Comparison of ENCODE assay signal across 8 cellular contexts in genomic region chr4:1711055-1711905, GRCh38. TPM values are rescaled to one million over a fixed set of nuclear protein-coding genes. Genes with fewer than 3 reads are reported as not detected.
A peak's percentile ranks its signal among the peaks of the same experiment; 100 is the strongest.
DNase-seq lines count a peak whose midpoint lies in the region; ATAC-seq, FAIRE-seq and TF ChIP-seq lines count a peak whose summit lies in the region.

No MANE protein-coding gene starts in this region.

- H4K20me1 ChIP-seq in GM23338 (replicated peaks; ENCODE audit: insufficient read depth), result peaks cover 30% of the 10 kb centered on the region
- peaks cover 24% of the 10 kb centered on the region for H4K20me1 ChIP-seq in hepatocyte (ENCODE audit: insufficient read depth, poor library complexity, severe bottlenecking)

- H3K27me3 ChIP-seq in GM23338 (ENCODE audit: insufficient read depth) (no peaks in the 10 kb centered on the region), ascending aorta (no peaks in the 10 kb centered on the region), hepatocyte (no peaks in the 10 kb centered on the region), psoas muscle (ENCODE audit: insufficient read depth in 3 of 3, low read length in 2 of 3) (no peaks in the 10 kb centered on the region)

- no peaks in the 10 kb centered on the region for H3K9me2 ChIP-seq in GM23338 (ENCODE audit: insufficient read depth)
- no peaks in the 10 kb centered on the region for H3K9me2 ChIP-seq in hepatocyte (replicated peaks; ENCODE audit: insufficient read depth)

- H3K27me3 Mint-ChIP-seq in GM23338 (ENCODE audit: insufficient read depth, low read depth, poor library complexity), result peaks cover 18% of the 10 kb centered on the region

- H3K27ac Mint-ChIP-seq in GM23338, result peak overlapping the region; percentile 86; the same call in 1 of the 2 replicates

- H3K4me3 Mint-ChIP-seq in GM23338, result peak overlapping the region; percentile 92

- TF ChIP-seq CTCF in GM23338 (conservative IDR thresholded peaks at IDR 0.05; ENCODE audit: low read depth in 2 of 2) (no peak), NB4 (IDR thresholded peaks at IDR 0.05; ENCODE audit: low read depth, low read length) (no peak), ascending aorta (IDR thresholded peaks at IDR 0.05) (no peak), hepatocyte (IDR thresholded peaks at IDR 0.05; ENCODE audit: poor library complexity) (no peak), psoas muscle (IDR thresholded peaks at IDR 0.05) (no peak), D721Med (IDR thresholded peaks at IDR 0.05; ENCODE audit: insufficient read depth, missing control alignments) (no peak)

- H3K36me3 Mint-ChIP-seq in GM23338 (ENCODE audit: low read depth), result peaks cover 37% of the 10 kb centered on the region

- H3K4me1 Mint-ChIP-seq in GM23338, result peaks cover 23% of the 10 kb centered on the region

- no peak for TF ChIP-seq POLR2A in NB4 (IDR thresholded peaks at IDR 0.05; ENCODE audit: extremely low read depth, insufficient read length)

- DNase-seq in EL (peak; percentile 39), GM23338 (ENCODE audit: low spot score) (peak; percentile 55), NB4 (ENCODE audit: low read depth) (peak; percentile 69), ascending aorta (ENCODE audit: low spot score in 2 of 2) (peak; percentile 31 to 76), hepatocyte (ENCODE audit: low spot score) (peak; percentile 71), psoas muscle (peak; percentile 57 to 77), D721Med (ENCODE audit: insufficient read length, low spot score) (no peak)

- H3K4me1 ChIP-seq in GM23338 (ENCODE audit: insufficient read depth) (peaks cover 9% of the 10 kb centered on the region; the same call in 1 of the 2 replicates), ascending aorta (peaks cover 0 to 10% of the 10 kb centered on the region in 2 donors), hepatocyte (ENCODE audit: insufficient read depth) (peaks cover 31% of the 10 kb centered on the region), psoas muscle (peaks cover 27% of the 10 kb centered on the region)

- FAIRE-seq in D721Med (lab: Jason Lieb, UNC), result no peak

- peak; percentile 2 for ATAC-seq in GM23338
- ATAC-seq in psoas muscle, result peak; percentile 10 to 39 (median 26)
- no peak for ATAC-seq in HG03139 (IDR thresholded peaks at IDR 0.05; ENCODE audit: unreplicated experiment)

- no peaks in the 10 kb centered on the region for H3K9me3 Mint-ChIP-seq in GM23338

- H3K4me2 ChIP-seq in GM23338, result peak overlapping the region; percentile 98
- H3K4me2 ChIP-seq in hepatocyte, result peak overlapping the region; percentile 95

- no peaks in the 10 kb centered on the region for H3K9me3 ChIP-seq in ascending aorta
- no peaks in the 10 kb centered on the region for H3K9me3 ChIP-seq in hepatocyte (ENCODE audit: low read depth)
- no peaks in the 10 kb centered on the region for H3K9me3 ChIP-seq in psoas muscle

- peaks cover 59% of the 10 kb centered on the region for H3K79me2 ChIP-seq in GM23338 (replicated peaks; ENCODE audit: insufficient read depth)
- H3K79me2 ChIP-seq in hepatocyte, result peaks cover 68% of the 10 kb centered on the region

- H2AFZ ChIP-seq in GM23338 (peak overlapping the region; percentile 86), hepatocyte (peak overlapping the region; percentile 67)

- H3K27ac ChIP-seq in GM23338 (ENCODE audit: low read depth), result no peak overlapping the region
- peak overlapping the region; percentile 99 to 100 for H3K27ac ChIP-seq in ascending aorta
- H3K27ac ChIP-seq in hepatocyte, result peak overlapping the region; percentile 100
- peak overlapping the region; percentile 98 for H3K27ac ChIP-seq in psoas muscle

- peaks cover 14% of the 10 kb centered on the region for H3F3A ChIP-seq in GM23338 (replicated peaks; ENCODE audit: low read depth)

- H3K36me3 ChIP-seq in GM23338 (ENCODE audit: insufficient read depth) (0 out of 2 replicates have a peak, but pooled peaks cover 4% of the 10 kb centered on the region), ascending aorta (peaks cover 0 to 3% of the 10 kb centered on the region in 2 donors), hepatocyte (replicated peaks; ENCODE audit: insufficient read depth, low read depth) (no peaks in the 10 kb centered on the region), psoas muscle (ENCODE audit: insufficient read depth in 1 of 2, low read depth in 1 of 2) (peaks cover 0 to 13% of the 10 kb centered on the region in 2 donors)

- intact Hi-C loops in ascending aorta (cut with DNase I), result loop anchor here (5.0 to 10.0 kb wide), 4 partner anchors 129 to 1581 kb away; partner anchors contain the start of genes ATP5ME, CTBP1, MYL5 and RGS12
- intact Hi-C loops in psoas muscle (cut with DNase I), result no loop called here

- WGBS in hepatocyte (ENCODE audit: low lambda C conversion rate, missing lambda C conversion rate), result 7% methylated on average over 49 of the region's 61 CpGs
- WGBS in psoas muscle, 3 donors, result 6 to 11% (median 8%) methylated on average over 46 to 61 of the region's 61 CpGs

- H3K4me3 ChIP-seq in GM23338 (peak overlapping the region; percentile 89), NB4 (ENCODE audit: low read depth, low read length) (peak overlapping the region; percentile 100), ascending aorta (peak overlapping the region; percentile 93 to 94), hepatocyte (peak overlapping the region; percentile 79), psoas muscle (peak overlapping the region; percentile 95)

TF ChIP-seq in GM23338, 12 proteins besides CTCF, POLR2A, EP300 and RAD21 (continues in another document):
- TF ChIP-seq NANOG (IDR thresholded peaks at IDR 0.05; ENCODE audit: borderline replicate concordance) (no peak), REST (IDR thresholded peaks at IDR 0.05; ENCODE audit: unreplicated experiment) (no peak), JUNB (IDR thresholded peaks at IDR 0.05; ENCODE audit: unreplicated experiment) (no peak), CREB1 (CRISPR knock-in tag; IDR thresholded peaks at IDR 0.05; ENCODE audit: low read depth) (no peak), ETS1 (IDR thresholded peaks at IDR 0.05) (no peak), EZH2 (IDR thresholded peaks at IDR 0.05; ENCODE audit: low read depth, unreplicated experiment) (no peak)

RNA-seq across cellular contexts. Expression of gene SLBP, which starts 0.8 kb away (rescaled TPM):
- total RNA-seq in GM23338 (2014; rRNA removed; shearing (Covaris generic)), result 54.4 and 68.3 TPM in 2 replicates
- 58.6 and 62.5 TPM in 2 replicates for polyA plus RNA-seq in GM23338 (2016; fragmentation: Nextera tagmentation; extraction: Ambion mirVana)
- total RNA-seq in ascending aorta, result 218 TPM
- 48.2 and 82.5 TPM in 2 replicates for total RNA-seq in hepatocyte
- 81.8 and 84.0 TPM in 2 replicates for polyA plus RNA-seq in hepatocyte
- 10 to 100 TPM; 15.5 to 17.1 (median 16.2) TPM for total RNA-seq in psoas muscle
- polyA plus RNA-seq in psoas muscle, result 10 to 100 TPM; 15.4 to 18.8 (median 18.6) TPM

RNA-seq across cellular contexts. Expression of gene TMEM129, which starts 9.8 kb away (rescaled TPM):
- total RNA-seq in GM23338 (2014; rRNA removed; shearing (Covaris generic)), result 45.1 and 64.4 TPM in 2 replicates
- polyA plus RNA-seq in GM23338 (2016; fragmentation: Nextera tagmentation; extraction: Ambion mirVana) (16.2 and 16.4 TPM in 2 replicates), hepatocyte (57.8 and 59.4 TPM in 2 replicates), psoas muscle (10 to 100 TPM; 31.6 to 40.3 (median 32.9) TPM)
- total RNA-seq in ascending aorta (192 TPM), hepatocyte (36.1 and 40.8 TPM in 2 replicates), psoas muscle (10 to 100 TPM; 11.8 to 43.6 (median 27.0) TPM)

RNA-seq across cellular contexts. Expression of gene TACC3, which starts 10.0 kb away (rescaled TPM):
- total RNA-seq in GM23338 (2014; rRNA removed; shearing (Covaris generic)), result 120 and 136 TPM in 2 replicates
- 120 and 129 TPM in 2 replicates for polyA plus RNA-seq in GM23338 (2016; fragmentation: Nextera tagmentation; extraction: Ambion mirVana)
- total RNA-seq in ascending aorta, result 2.7 TPM
- 9.3 and 10.5 TPM in 2 replicates for total RNA-seq in hepatocyte
- 14.8 and 16.7 TPM in 2 replicates for polyA plus RNA-seq in hepatocyte
- total RNA-seq in psoas muscle, result 1 to 10 TPM; 2.7 to 3.5 (median 3.0) TPM
- polyA plus RNA-seq in psoas muscle, result 1 to 10 TPM; 2.2 to 4.8 (median 2.6) TPM

RNA-seq across cellular contexts. Expression of gene FAM53A, which starts 27.2 kb away (rescaled TPM):
- 1.6 and 3.1 TPM in 2 replicates for total RNA-seq in GM23338 (2014; rRNA removed; shearing (Covaris generic))
- polyA plus RNA-seq in GM23338 (2016; fragmentation: Nextera tagmentation; extraction: Ambion mirVana) (1.1 and 1.4 TPM in 2 replicates), hepatocyte (6.8 and 10.8 TPM in 2 replicates), psoas muscle (1 to 10 TPM in 2 of 3 donors, under 1 TPM in 1; 0.76 to 1.4 (median 1.3) TPM)
- total RNA-seq in ascending aorta (not detected), hepatocyte (4.7 and 5.2 TPM in 2 replicates), psoas muscle (1 to 10 TPM in 3 of 4 donors, under 1 TPM in 1; 0.71 to 1.9 (median 1.4) TPM)

Comparison
In these comparisons a context has a peak if more than half of its experiments do, and no peak if none do; other contexts are left out.
1. RNA of gene TACC3, which starts 10.0 kb away (total RNA-seq): 120 to 136 TPM in GM23338; 9.3 to 10.5 TPM in hepatocyte, 2.7 to 3.5 TPM in psoas muscle and 2.7 TPM in ascending aorta (single experiment); every median in the first group is over 10 times any median in the second.
2. Peak in every context shown above with its lines, with median percentiles within 50 percentile points of each other: H3K4me3 ChIP-seq.